Comparison of ENCODE assay signal across 17 cellular contexts in the genomic region with DNA sequence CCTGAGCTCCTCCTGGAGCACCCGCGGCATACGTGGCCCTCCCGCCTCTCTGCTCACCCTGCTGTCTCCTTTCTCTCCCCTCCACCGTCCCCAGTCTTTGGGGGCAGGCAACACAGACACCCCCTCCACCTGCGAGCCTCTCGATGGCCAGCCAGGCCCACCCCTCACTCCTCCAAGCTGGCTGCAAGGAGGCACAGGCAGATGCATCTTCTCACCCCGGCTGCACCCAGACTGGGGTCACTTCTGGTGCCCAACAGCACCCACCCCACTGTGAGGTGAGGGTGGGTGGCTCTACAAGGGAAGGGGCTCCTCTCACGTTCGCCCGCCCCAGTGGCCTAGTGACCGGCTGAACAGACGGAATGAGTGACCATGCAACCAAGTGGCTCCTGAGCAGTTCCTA.
DNase-seq lines count a peak whose midpoint lies in the region; ATAC-seq and TF ChIP-seq lines count a peak whose summit lies in the region.
"Had no signal": no experiment of that assay in that cellular context is flagged by ENCODE, and none has a peak within 500 bp of the region (broad histone marks: within the 10 kb centered on the region; RNA-seq: fewer than 3 reads in every experiment).

No MANE protein-coding gene starts in this region.

- H3K4me3 ChIP-seq in BLaER1 treated with 17β-estradiol and CSF1 and Interleukin-3, amounts not matched to agents 10 nM and 100 nM: no peak overlapping the region
- H3K4me3 ChIP-seq in ascending aorta (no peak overlapping the region), gastroesophageal sphincter (no peak overlapping the region)

- peaks cover 7% of the 10 kb centered on the region for H3K36me3 Mint-ChIP-seq in type B pancreatic cell

- ATAC-seq in gastroesophageal sphincter: no peak
- ATAC-seq in GM18520 (IDR thresholded peaks at IDR 0.05; ENCODE audit: unreplicated experiment): no peak

- H3K27me3 Mint-ChIP-seq in type B pancreatic cell: no peaks in the 10 kb centered on the region
- H3K27me3 Mint-ChIP-seq: CD4-positive, alpha-beta memory T cell had no signal

- no peak overlapping the region for H3K9ac ChIP-seq in BLaER1 treated with 17β-estradiol and CSF1 and Interleukin-3, amounts not matched to agents 10 nM and 100 nM

- H3K9me3 ChIP-seq in BLaER1 treated with 17β-estradiol and CSF1 and Interleukin-3, amounts not matched to agents 10 nM and 100 nM (replicated peaks in 1 of 11): peaks cover 40 to 45% (median 43%) of the 10 kb centered on the region in 11 experiments
- H3K9me3 ChIP-seq in ascending aorta (peaks cover 0 to 5% of the 10 kb centered on the region in 2 donors), gastroesophageal sphincter (peaks cover 0 to 33% (median 0%) of the 10 kb centered on the region in 3 donors)
- H3K9me3 ChIP-seq: Caco-2 had no signal

- H3K4me3 Mint-ChIP-seq in type B pancreatic cell: no peak overlapping the region
- H3K4me3 Mint-ChIP-seq: CD4-positive, alpha-beta memory T cell had no signal

- peaks cover 0 to 36% (median 17%) of the 10 kb centered on the region in 11 experiments; a peak in 11 of 22 replicates for H4K20me1 ChIP-seq in BLaER1 treated with 17β-estradiol and CSF1 and Interleukin-3, amounts not matched to agents 10 nM and 100 nM

- peaks cover 0 to 34% (median 25%) of the 10 kb centered on the region in 10 experiments; a peak in 18 of 20 replicates for H3K4me1 ChIP-seq in BLaER1 treated with 17β-estradiol and CSF1 and Interleukin-3, amounts not matched to agents 10 nM and 100 nM
- H3K4me1 ChIP-seq in ascending aorta (peaks cover 45 to 64% of the 10 kb centered on the region in 2 donors), gastroesophageal sphincter (peaks cover 0 to 65% (median 12%) of the 10 kb centered on the region in 3 donors)

- 100% methylated on average over 2 of the region's 13 CpGs; no CpG with 5 or more reads in 1 of the 2 donors for WGBS in gastroesophageal sphincter (ENCODE audit: low coverage in 1 of 2), 2 donors

- H3K4me1 Mint-ChIP-seq in type B pancreatic cell (ENCODE audit: unreplicated experiment): no peaks in the 10 kb centered on the region
- H3K4me1 Mint-ChIP-seq: CD4-positive, alpha-beta memory T cell had no signal

- no peaks in the 10 kb centered on the region for H3K36me3 ChIP-seq in BLaER1 treated with 17β-estradiol and CSF1 and Interleukin-3, amounts not matched to agents 10 nM and 100 nM
- H3K36me3 ChIP-seq in ascending aorta: no peaks in the 10 kb centered on the region
- no peaks in the 10 kb centered on the region for H3K36me3 ChIP-seq in gastroesophageal sphincter

- no peak for TF ChIP-seq POLR2A in gastroesophageal sphincter (IDR thresholded peaks at IDR 0.05)

- H3K4me2 ChIP-seq in BLaER1 treated with 17β-estradiol and CSF1 and Interleukin-3, amounts not matched to agents 10 nM and 100 nM: peak overlapping the region in 7 of 11 experiments; percentile 71 to 85 (median 81); a peak in 10 of 22 replicates

- TF ChIP-seq CTCF in ascending aorta (IDR thresholded peaks at IDR 0.05) (no peak), gastroesophageal sphincter (IDR thresholded peaks at IDR 0.05) (no peak), type B pancreatic cell (conservative IDR thresholded peaks at IDR 0.05) (no peak)

- no peak for DNase-seq in ascending aorta (ENCODE audit: low spot score in 2 of 2)
- DNase-seq in type B pancreatic cell (ENCODE audit: extremely low spot score, unreplicated experiment): no peak
- no peak for DNase-seq in T-helper 1 cell
- DNase-seq: Caco-2; CD4-positive, alpha-beta memory T cell; DMS 273 treated with DMSO at 0.1 percent for 48 hours; DMS79 treated with DMSO at 0.1 percent for 48 hours; Karpas-422; NCI-H1694; NCI-H2081 treated with DMSO at 0.1 percent for 48 hours; NCI-H446; NCI-H526 treated with DMSO at 0.1 percent for 48 hours; Right ventricle myocardium superior had no signal

- H3K27me3 ChIP-seq in BLaER1 treated with 17β-estradiol and CSF1 and Interleukin-3, amounts not matched to agents 10 nM and 100 nM: peaks cover 19 to 42% (median 36%) of the 10 kb centered on the region in 11 experiments
- no peaks in the 10 kb centered on the region for H3K27me3 ChIP-seq in ascending aorta
- peaks cover 15% of the 10 kb centered on the region for H3K27me3 ChIP-seq in gastroesophageal sphincter

- no peaks in the 10 kb centered on the region for H3K9me3 Mint-ChIP-seq in type B pancreatic cell

- no peak overlapping the region for H3K27ac Mint-ChIP-seq in type B pancreatic cell
- H3K27ac Mint-ChIP-seq: CD4-positive, alpha-beta memory T cell had no signal

- intact Hi-C loops in ascending aorta (cut with DNase I): no loop called here

- no peak for TF ChIP-seq EP300 in gastroesophageal sphincter (IDR thresholded peaks at IDR 0.05)

- no peak overlapping the region for H3K27ac ChIP-seq in BLaER1 treated with 17β-estradiol and CSF1 and Interleukin-3, amounts not matched to agents 10 nM and 100 nM
- peak overlapping the region; percentile 89 to 98 for H3K27ac ChIP-seq in ascending aorta
- peak overlapping the region in 3 of 4 donors; percentile 43 to 98 (median 95) for H3K27ac ChIP-seq in gastroesophageal sphincter
- H3K27ac ChIP-seq in temporal lobe (ENCODE audit: low read depth, low read length): peak overlapping the region; percentile 69

Comparison
In these comparisons a context has a peak if more than half of its experiments do, and no peak if none do; other contexts are left out.
1. H3K27ac ChIP-seq: peak in ascending aorta (2 of 2), gastroesophageal sphincter (3 of 4) and temporal lobe (single experiment); none in BLaER1 treated with 17β-estradiol and CSF1 and Interleukin-3, amounts not matched to agents 10 nM and 100 nM (0 of 11).